Comparison of ENCODE assay signal across 10 cellular contexts in genomic region chr12:124381454-124382207, GRCh38.
DNase-seq lines count a peak whose midpoint lies in the region; TF ChIP-seq lines count a peak whose summit lies in the region.
"Had no signal": no experiment of that assay in that cellular context is flagged by ENCODE, and none has a peak within 500 bp of the region (broad histone marks: within the 10 kb centered on the region; RNA-seq: fewer than 3 reads in every experiment).

No MANE protein-coding gene starts in this region.

- POLR2A ChIA-PET in AG04450 (lab: Yijun Ruan, JAX) = interaction anchor here (0.7 kb wide), 1 partner anchor 116 kb away, joined by 3 read pairs; no protein-coding TSS in a partner anchor

- H3K36me3 Mint-ChIP-seq in nephron (ENCODE audit: low read depth) = peaks cover 37% of the 10 kb centered on the region

- no peak overlapping the region for H3K4me3 Mint-ChIP-seq in nephron

- H3K9me3 Mint-ChIP-seq in nephron = no peaks in the 10 kb centered on the region

- H3K27ac ChIP-seq in AG04450 (ENCODE audit: low read depth, low read length) (peak overlapping the region; percentile 68), epithelial cell of prostate (peak overlapping the region; percentile 84)

- H3K27me3 ChIP-seq in AG04450 (ENCODE audit: control insufficient read depth, insufficient read depth, low read length) = no peaks in the 10 kb centered on the region

- H3K9me3 ChIP-seq in AG04450 (ENCODE audit: control insufficient read depth, insufficient read depth, low read length) = no peaks in the 10 kb centered on the region; the same call in 1 of the 2 replicates

- peak overlapping the region; percentile 60 to 88 (median 88) for H3K27ac Mint-ChIP-seq in nephron

- no peak for DNase-seq in AG04450 (ENCODE audit: low read depth, low spot score)
- DNase-seq in RPMI7951 (ENCODE audit: low read depth) = peak; percentile 81
- DNase-seq in epithelial cell of prostate (ENCODE audit: low read depth, low spot score) = no peak
- DNase-seq in epidermal melanocyte (ENCODE audit: insufficient read length, low spot score) = no peak
- no peak for DNase-seq in SK-N-DZ (ENCODE audit: low spot score)
- no peak for DNase-seq in activated naive CD4-positive, alpha-beta T cell treated with Interleukin-2 at 50 U/mL for 16 hours
- DNase-seq in amniotic stem cell (lab: John Stamatoyannopoulos, UW) = no peak
- DNase-seq: DND-41, MM.1S had no signal

- peaks cover 3% of the 10 kb centered on the region for H3K27me3 Mint-ChIP-seq in nephron (ENCODE audit: low read depth)

- peaks cover 55% of the 10 kb centered on the region for H3K4me1 Mint-ChIP-seq in nephron

- CTCF ChIA-PET in AG04450 (lab: Charles Lee) = interaction anchor here (0.6 to 3.1 kb wide), 10 partner anchors 9 to 716 kb away, joined by 3 to 28 read pairs (median 4); no protein-coding TSS in a partner anchor

- TF ChIP-seq CTCF in AG04450 (IDR thresholded peaks at IDR 0.05; ENCODE audit: low read depth, low read length) (no peak), nephron (IDR thresholded peaks at IDR 0.05; ENCODE audit: unreplicated experiment in 3 of 3) (no peak)

- no peak overlapping the region for H3K4me3 ChIP-seq in AG04450 (ENCODE audit: low read depth, low read length)
